In the genomic region with DNA sequence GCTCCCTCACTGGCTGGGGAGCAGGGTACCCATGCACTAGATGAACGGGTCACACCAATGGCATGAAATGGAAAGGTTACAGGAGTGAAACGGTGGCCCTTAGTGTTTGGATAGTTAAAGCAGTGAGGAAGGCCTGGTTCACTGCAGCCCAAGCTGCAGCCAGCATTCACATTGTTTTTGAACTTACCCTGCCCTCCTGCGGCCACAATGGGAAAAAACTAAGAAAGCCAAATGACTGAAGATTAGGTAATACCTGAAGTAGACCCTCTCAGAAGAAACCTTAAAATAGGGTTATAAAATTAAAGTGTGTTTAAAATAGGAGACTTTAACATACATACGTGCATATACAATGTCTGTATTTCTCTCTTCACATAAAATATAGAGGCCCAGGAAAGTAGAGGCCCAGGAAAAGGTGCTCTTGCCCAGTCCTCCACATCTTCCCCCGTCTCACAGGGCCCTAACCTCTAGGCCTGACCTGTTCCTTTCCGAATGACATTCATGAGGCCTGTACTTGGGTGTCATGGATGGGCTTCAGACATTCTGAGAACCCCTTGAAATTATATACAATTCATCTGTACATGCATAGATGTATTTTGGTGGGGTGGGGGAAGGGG, we compare ENCODE assay signal across 8 cellular contexts. TPM values are rescaled to one million over a fixed set of nuclear protein-coding genes. Genes with fewer than 3 reads are reported as not detected.
A peak's percentile ranks its signal among the peaks of the same experiment; 100 is the strongest.
DNase-seq lines count a peak whose midpoint lies in the region; ATAC-seq and TF ChIP-seq lines count a peak whose summit lies in the region.

No MANE protein-coding gene starts in this region.

- ATAC-seq in GM18499 (IDR thresholded peaks at IDR 0.05; ENCODE audit: insufficient read depth, unreplicated experiment), result peak; percentile 58
- ATAC-seq in HG03135 (IDR thresholded peaks at IDR 0.05; ENCODE audit: unreplicated experiment), result peak; percentile 70
- ATAC-seq in left lung, result peak; percentile 97

- peaks cover 0 to 26% of the 10 kb centered on the region in 2 donors for H3K4me1 ChIP-seq in left lung

- H3K4me3 ChIP-seq in coronary artery (no peak overlapping the region), left lung (no peak overlapping the region)

- TF ChIP-seq CTCF in coronary artery (IDR thresholded peaks at IDR 0.05), result peak; percentile 40
- peak; percentile 51 to 75 for TF ChIP-seq CTCF in left lung (IDR thresholded peaks at IDR 0.05)

- H3K36me3 ChIP-seq in left lung, result no peaks in the 10 kb centered on the region

- H3K9me3 ChIP-seq in left lung, result no peaks in the 10 kb centered on the region

- H3K27ac ChIP-seq in coronary artery (no peak overlapping the region), left lung (no peak overlapping the region)

- H3K27me3 ChIP-seq in left lung, result peaks cover 3 to 7% of the 10 kb centered on the region in 2 donors

- DNase-seq in 8988T (peak; percentile 26), NCI-H446 treated with DMSO at 0.1 percent for 48 hours (lab: John Stamatoyannopoulos, UW) (peak; percentile 41), coronary artery (ENCODE audit: low spot score) (peak; percentile 78), left lung (peak in 1 of 2 donors; percentile 55)
- DNase-seq in activated CD4-positive, alpha-beta T cell treated with anti-CD3 and anti-CD28 coated beads for 1 hour, result peak; percentile 33
- DNase-seq in stimulated activated CD4-positive, alpha-beta T cell treated with anti-CD3 and anti-CD28 coated beads, TNF-alpha, amount 100 ng/mL, for 4 hours (ENCODE audit: low read depth in 3 of 3), result peak; percentile 15 to 31 (median 24)

- intact Hi-C loops in left lung (cut with DNase I), result loop anchor here in 1 of 2 donors (5.0 kb wide), 1 partner anchor 105 kb away; the partner anchor contains the start of genes CCDC142 and TTC31

RNA-seq across cellular contexts. Expression of gene DOK1, which starts 33.3 kb away (rescaled TPM):
- 10 to 100 TPM; 26.7 to 35.2 TPM for total RNA-seq in left lung

RNA-seq across cellular contexts. Expression of gene LOXL3, which starts 34.0 kb away (rescaled TPM):
- total RNA-seq in left lung, result 10 to 100 TPM; 10.8 to 12.2 TPM

RNA-seq across cellular contexts. Expression of gene HTRA2, which starts 58.0 kb away (rescaled TPM):
- total RNA-seq in left lung, result 10 to 100 TPM; 29.4 to 36.6 TPM

RNA-seq across cellular contexts. Expression of gene AUP1, which starts 58.3 kb away (rescaled TPM):
- total RNA-seq in left lung, result 100 to 1,000 TPM; 110 to 132 TPM
